ENCODE assay signal across 20 cellular contexts in genomic region chr3:56868706-56869105, GRCh38.
A peak's percentile ranks its signal among the peaks of the same experiment; 100 is the strongest.
DNase-seq lines count a peak whose midpoint lies in the region; ATAC-seq and TF ChIP-seq lines count a peak whose summit lies in the region.
"Had no signal": no experiment of that assay in that cellular context is flagged by ENCODE, and none has a peak within 500 bp of the region (broad histone marks: within the 10 kb centered on the region; RNA-seq: fewer than 3 reads in every experiment).

No MANE protein-coding gene starts in this region.

- ATAC-seq in stimulated activated naive CD8-positive, alpha-beta T cell treated with anti-CD3 and anti-CD28 coated beads, Interleukin-15, Interleukin-2, amounts not matched to agents 100 U/mL and 50 U/mL, for 24 hours: no peak
- ATAC-seq in natural killer cell (no peak), HG02610 (IDR thresholded peaks at IDR 0.05; ENCODE audit: unreplicated experiment) (no peak)

- H3K27me3 ChIP-seq in PC-9 (ENCODE audit: insufficient read depth, low read depth) (no peaks in the 10 kb centered on the region), testis (no peaks in the 10 kb centered on the region), WERI-Rb-1 (ENCODE audit: insufficient read depth, low read depth, severe bottlenecking) (no peaks in the 10 kb centered on the region)
- H3K27me3 ChIP-seq in effector memory CD4-positive, alpha-beta T cell (replicated peaks; ENCODE audit: control insufficient read depth, insufficient read depth, low read length, poor library complexity, severe bottlenecking): no peaks in the 10 kb centered on the region
- H3K27me3 ChIP-seq: SJCRH30 had no signal

- H3K4me3 Mint-ChIP-seq in stimulated activated naive CD8-positive, alpha-beta T cell treated with anti-CD3 and anti-CD28 coated beads, Interleukin-15, Interleukin-2, amounts not matched to agents 100 ng/mL and 50 ng/mL, for 24 hours: peak overlapping the region; percentile 63
- no peak overlapping the region for H3K4me3 Mint-ChIP-seq in natural killer cell

- peak overlapping the region; percentile 28; the same call in 1 of the 2 replicates for H3K4me3 ChIP-seq in PC-9
- peak overlapping the region; percentile 1 for H3K4me3 ChIP-seq in effector memory CD4-positive, alpha-beta T cell (ENCODE audit: insufficient read depth, low read depth, low read length, poor library complexity, severe bottlenecking)
- H3K4me3 ChIP-seq in testis: no peak overlapping the region
- no peak overlapping the region for H3K4me3 ChIP-seq in WERI-Rb-1 (ENCODE audit: low read depth, low read length)
- H3K4me3 ChIP-seq: SJCRH30 had no signal

- H3K27me3 Mint-ChIP-seq in stimulated activated naive CD8-positive, alpha-beta T cell treated with anti-CD3 and anti-CD28 coated beads, Interleukin-15, Interleukin-2, amounts not matched to agents 100 ng/mL and 50 ng/mL, for 24 hours: no peaks in the 10 kb centered on the region
- H3K27me3 Mint-ChIP-seq in natural killer cell (ENCODE audit: low read depth in 2 of 2): no peaks in the 10 kb centered on the region
- H3K27me3 Mint-ChIP-seq: CD4-positive, alpha-beta memory T cell had no signal

- H3F3A ChIP-seq in PC-9 (ENCODE audit: insufficient read depth, low read depth): peaks cover 10% of the 10 kb centered on the region; the same call in 1 of the 2 replicates

- H3K4me2 ChIP-seq in PC-9: peak overlapping the region; percentile 76

- peaks cover 6% of the 10 kb centered on the region for H3K9me3 Mint-ChIP-seq in stimulated activated naive CD8-positive, alpha-beta T cell treated with anti-CD3 and anti-CD28 coated beads, Interleukin-15, Interleukin-2, amounts not matched to agents 100 ng/mL and 50 ng/mL, for 24 hours
- H3K9me3 Mint-ChIP-seq in natural killer cell: peaks cover 0 to 3% of the 10 kb centered on the region in 2 donors

- H3K27ac ChIP-seq in PC-9 (peak overlapping the region; percentile 75), testis (no peak overlapping the region), WERI-Rb-1 (no peak overlapping the region)
- H3K27ac ChIP-seq in effector memory CD4-positive, alpha-beta T cell (ENCODE audit: insufficient read depth, low read length, poor library complexity, severe bottlenecking): no peak overlapping the region
- H3K27ac ChIP-seq: HL-60, SJCRH30 had no signal

- H3K9me2 ChIP-seq in PC-9 (ENCODE audit: insufficient read depth): no peaks in the 10 kb centered on the region

- H3K79me2 ChIP-seq in PC-9 (ENCODE audit: low read depth): peaks cover 4% of the 10 kb centered on the region; the same call in 1 of the 2 replicates

- BruUV-seq in PC-9 (replicated peaks; lab: Mats Ljungman, UMichigan): no TSS peak

- no peak for TF ChIP-seq CTCF in PC-9 (conservative IDR thresholded peaks at IDR 0.05)
- TF ChIP-seq CTCF in testis (IDR thresholded peaks at IDR 0.05): no peak
- no peak for TF ChIP-seq CTCF in WERI-Rb-1 (IDR thresholded peaks at IDR 0.05; ENCODE audit: low read depth, low read length)
- no peak for TF ChIP-seq CTCF in natural killer cell (IDR thresholded peaks at IDR 0.05)

- H3K4me1 Mint-ChIP-seq in stimulated activated naive CD8-positive, alpha-beta T cell treated with anti-CD3 and anti-CD28 coated beads, Interleukin-15, Interleukin-2, amounts not matched to agents 100 ng/mL and 50 ng/mL, for 24 hours (ENCODE audit: low read depth): peaks cover 83% of the 10 kb centered on the region
- peaks cover 22 to 26% of the 10 kb centered on the region in 2 donors for H3K4me1 Mint-ChIP-seq in natural killer cell

- H3K36me3 ChIP-seq in PC-9 (ENCODE audit: low read depth) (no peaks in the 10 kb centered on the region), testis (ENCODE audit: low read depth, missing control alignments) (no peaks in the 10 kb centered on the region), WERI-Rb-1 (no peaks in the 10 kb centered on the region)
- no peaks in the 10 kb centered on the region for H3K36me3 ChIP-seq in effector memory CD4-positive, alpha-beta T cell (ENCODE audit: control insufficient read depth, insufficient read depth, low read length)
- H3K36me3 ChIP-seq: SJCRH30 had no signal

- H3K9me3 ChIP-seq in PC-9 (ENCODE audit: insufficient read depth, low read depth) (no peaks in the 10 kb centered on the region), testis (no peaks in the 10 kb centered on the region), WERI-Rb-1 (ENCODE audit: severe bottlenecking) (no peaks in the 10 kb centered on the region)
- H3K9me3 ChIP-seq in effector memory CD4-positive, alpha-beta T cell (ENCODE audit: control insufficient read depth, low read length): no peaks in the 10 kb centered on the region
- H3K9me3 ChIP-seq: SJCRH30 had no signal

- H3K27ac Mint-ChIP-seq in stimulated activated naive CD8-positive, alpha-beta T cell treated with anti-CD3 and anti-CD28 coated beads, Interleukin-15, Interleukin-2, amounts not matched to agents 100 ng/mL and 50 ng/mL, for 24 hours: no peak overlapping the region
- peak overlapping the region in 1 of 2 donors; percentile 80 for H3K27ac Mint-ChIP-seq in natural killer cell

- WGBS in testis, 2 donors: 72 to 78% methylated on average over 5 of the region's 5 CpGs

- TF ChIP-seq POLR2A in testis (IDR thresholded peaks at IDR 0.05): no peak

- H2AFZ ChIP-seq in PC-9: no peak overlapping the region

- no peak for DNase-seq in stimulated activated naive CD8-positive, alpha-beta T cell treated with anti-CD3 and anti-CD28 coated beads, Interleukin-15, Interleukin-2, amounts not matched to agents 100 U/mL and 50 U/mL, for 24 hours
- DNase-seq in PC-9: no peak
- no peak for DNase-seq in effector memory CD4-positive, alpha-beta T cell
- DNase-seq in testis: peak; percentile 53
- DNase-seq in WERI-Rb-1: no peak
- DNase-seq in natural killer cell: no peak
- DNase-seq: ACHN; AML-193; CD4-positive, alpha-beta memory T cell; MV-4-11; NCI-H1417; NCI-H187 treated with DMSO at 0.1 percent for 48 hours; NCI-H345; NCI-H526 treated with DMSO at 0.1 percent for 48 hours; NK-92 treated with Interleukin-12 subunit alpha and Interleukin-12 subunit beta, amount 100 ng/mL, for 24 hours; OCI-M1 had no signal

- intact Hi-C loops in PC-9 (cut with micrococcal nuclease; ENCODE audit: unreplicated experiment) (no loop called here), testis (cut with DNase I; ENCODE audit: low total_unique reads) (no loop called here), natural killer cell (cut with micrococcal nuclease) (no loop called here)

- POLR2A ChIA-PET in PC-9 (lab: Charles Lee; ENCODE audit: unreplicated experiment): interaction anchor here (0.6 kb wide), 1 partner anchor 316 kb away, joined by 3 read pairs; no protein-coding TSS in a partner anchor

- no peaks in the 10 kb centered on the region for H4K20me1 ChIP-seq in PC-9 (ENCODE audit: insufficient read depth)

- H3K4me1 ChIP-seq in PC-9 (replicated peaks; ENCODE audit: insufficient read depth): peaks cover 33% of the 10 kb centered on the region
- H3K4me1 ChIP-seq in effector memory CD4-positive, alpha-beta T cell (ENCODE audit: control insufficient read depth, insufficient read depth, low read length, poor library complexity, severe bottlenecking): peaks cover 8% of the 10 kb centered on the region
- peaks cover 8% of the 10 kb centered on the region for H3K4me1 ChIP-seq in testis

- H3K36me3 Mint-ChIP-seq in stimulated activated naive CD8-positive, alpha-beta T cell treated with anti-CD3 and anti-CD28 coated beads, Interleukin-15, Interleukin-2, amounts not matched to agents 100 ng/mL and 50 ng/mL, for 24 hours (ENCODE audit: low read depth): peaks cover 5% of the 10 kb centered on the region
- H3K36me3 Mint-ChIP-seq in natural killer cell: no peaks in the 10 kb centered on the region

- CTCF ChIA-PET in PC-9 (lab: Charles Lee): interaction anchor here (0.6 kb wide), 2 partner anchors 9 to 88 kb away, joined by 3 to 5 read pairs; no protein-coding TSS in a partner anchor

Comparison
In these comparisons a context has a peak if more than half of its experiments do, and no peak if none do; other contexts are left out.
1. H3K4me3 ChIP-seq: peak in PC-9 (single experiment) and effector memory CD4-positive, alpha-beta T cell (single experiment); none in testis (0 of 2) and WERI-Rb-1 (single experiment).